ENCODE assay signal across 8 cellular contexts in the genomic region with DNA sequence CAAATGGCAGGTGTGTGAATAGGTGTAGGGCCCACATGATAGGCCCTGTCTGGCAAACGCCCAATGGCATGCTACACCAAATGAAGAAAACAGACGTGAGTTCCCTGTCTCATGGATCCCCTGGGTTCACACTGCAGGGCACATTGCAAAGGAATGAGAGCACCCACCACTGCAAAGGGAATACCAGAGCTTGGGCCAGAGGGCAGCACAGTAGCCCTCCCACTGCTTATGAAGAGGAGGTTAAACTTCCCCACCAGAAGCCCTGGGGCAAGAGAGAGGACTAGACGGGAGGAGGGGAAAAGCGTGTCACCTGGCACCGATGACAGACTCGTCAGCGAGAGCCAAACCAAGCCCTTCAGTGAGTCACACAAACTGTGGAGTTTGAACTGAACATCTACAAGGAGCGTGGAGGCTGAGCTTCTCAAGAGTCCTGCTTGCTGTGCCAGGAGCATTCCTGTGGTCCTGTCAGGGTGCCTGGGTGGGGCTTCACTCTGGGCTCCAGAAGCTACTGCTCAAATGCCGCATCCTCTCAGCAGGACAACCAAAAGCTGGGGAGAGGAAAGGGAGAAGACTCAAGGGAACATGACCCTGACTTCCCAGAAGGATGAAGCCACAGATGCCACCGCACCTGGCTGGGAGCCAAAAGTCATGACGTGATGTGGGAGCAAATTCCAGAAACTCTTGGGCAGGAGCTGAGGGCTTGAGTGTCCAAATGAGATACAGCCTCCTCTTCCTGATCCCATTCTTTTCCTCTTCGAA.
DNase-seq lines count a peak whose midpoint lies in the region; ATAC-seq and TF ChIP-seq lines count a peak whose summit lies in the region.

No MANE protein-coding gene starts in this region.

- H3K4me3 ChIP-seq in DND-41 (ENCODE audit: low read depth in 1 of 2, low read length in 2 of 2): no peak overlapping the region
- H3K4me3 ChIP-seq in adrenal gland: no peak overlapping the region
- no peak overlapping the region for H3K4me3 ChIP-seq in skin epidermis

- H3K27ac ChIP-seq in DND-41 (ENCODE audit: low read length) (no peak overlapping the region), adrenal gland (peak overlapping the region in 3 of 5 donors; percentile 11 to 79 (median 74)), skin epidermis (peak overlapping the region in 20 of 21 experiments; percentile 67 to 93 (median 88))

- no peak overlapping the region for H3K9ac ChIP-seq in DND-41 (ENCODE audit: low read depth, low read length)

- H3K79me2 ChIP-seq in DND-41 (ENCODE audit: insufficient read depth, low read length): no peaks in the 10 kb centered on the region

- H3K4me1 ChIP-seq in DND-41 (ENCODE audit: insufficient read depth, low read length) (peaks cover 10% of the 10 kb centered on the region), adrenal gland (replicated peaks in 1 of 2) (peaks cover 15 to 22% of the 10 kb centered on the region in 2 donors)

- TF ChIP-seq CTCF in DND-41 (IDR thresholded peaks at IDR 0.05; ENCODE audit: borderline replicate concordance, extremely low read depth, low read length, poor library complexity, severe bottlenecking) (no peak), adrenal gland (IDR thresholded peaks at IDR 0.05) (no peak)

- no peak overlapping the region for H2AFZ ChIP-seq in DND-41 (ENCODE audit: low read depth, low read length)

- WGBS in adrenal gland, 4 donors: 41 to 53% (median 48%) methylated on average over 6 to 12 of the region's 12 CpGs

- no peaks in the 10 kb centered on the region for H4K20me1 ChIP-seq in DND-41 (ENCODE audit: insufficient read depth, low read length)

- intact Hi-C loops in adrenal gland (cut with DNase I): loop anchor here in 1 of 2 donors (10.0 kb wide), 1 partner anchor 63 kb away; no protein-coding TSS in a partner anchor

- no peaks in the 10 kb centered on the region for H3K27me3 ChIP-seq in DND-41 (ENCODE audit: insufficient read depth, low read length, poor library complexity)
- no peaks in the 10 kb centered on the region for H3K27me3 ChIP-seq in adrenal gland

- ATAC-seq in DND-41 (ENCODE audit: insufficient read depth, low read depth) (peak; percentile 30; the same call in 1 of the 3 replicates), GM21515 (IDR thresholded peaks at IDR 0.05; ENCODE audit: unreplicated experiment) (no peak), HG03378 (IDR thresholded peaks at IDR 0.05; ENCODE audit: unreplicated experiment) (no peak)

- H3K36me3 ChIP-seq in DND-41 (ENCODE audit: insufficient read depth, low read length) (no peaks in the 10 kb centered on the region), adrenal gland (replicated peaks in 1 of 2) (no peaks in the 10 kb centered on the region)

- DNase-seq in DND-41 (no peak), NCI-H1436 (lab: John Stamatoyannopoulos, UW) (peak; percentile 28), adrenal gland (peak; percentile 79 to 89 (median 84)), hypothalamus (lab: John Stamatoyannopoulos, UW) (peak in 35 of 51 donors; percentile 11 to 81 (median 52)), SKM-1 treated with dmso at 0.1 percent for 144 hours (lab: John Stamatoyannopoulos, UW; ENCODE audit: unreplicated experiment) (no peak)

- no peak overlapping the region for H3K4me2 ChIP-seq in DND-41 (ENCODE audit: insufficient read depth, low read length)

- TF ChIP-seq POLR2A in adrenal gland (IDR thresholded peaks at IDR 0.05): no peak

- H3K9me3 ChIP-seq in DND-41 (ENCODE audit: insufficient read depth, low read length, severe bottlenecking) (no peaks in the 10 kb centered on the region), adrenal gland (replicated peaks in 1 of 3) (no peaks in the 10 kb centered on the region)

Comparison
In these comparisons a context has a peak if more than half of its experiments do, and no peak if none do; other contexts are left out.
1. DNase-seq: peak in NCI-H1436 (single experiment), adrenal gland (7 of 7) and hypothalamus (35 of 51); none in DND-41 (single experiment) and SKM-1 treated with dmso at 0.1 percent for 144 hours (single experiment).